Comparison of ENCODE assay signal across 12 cellular contexts in the genomic region with DNA sequence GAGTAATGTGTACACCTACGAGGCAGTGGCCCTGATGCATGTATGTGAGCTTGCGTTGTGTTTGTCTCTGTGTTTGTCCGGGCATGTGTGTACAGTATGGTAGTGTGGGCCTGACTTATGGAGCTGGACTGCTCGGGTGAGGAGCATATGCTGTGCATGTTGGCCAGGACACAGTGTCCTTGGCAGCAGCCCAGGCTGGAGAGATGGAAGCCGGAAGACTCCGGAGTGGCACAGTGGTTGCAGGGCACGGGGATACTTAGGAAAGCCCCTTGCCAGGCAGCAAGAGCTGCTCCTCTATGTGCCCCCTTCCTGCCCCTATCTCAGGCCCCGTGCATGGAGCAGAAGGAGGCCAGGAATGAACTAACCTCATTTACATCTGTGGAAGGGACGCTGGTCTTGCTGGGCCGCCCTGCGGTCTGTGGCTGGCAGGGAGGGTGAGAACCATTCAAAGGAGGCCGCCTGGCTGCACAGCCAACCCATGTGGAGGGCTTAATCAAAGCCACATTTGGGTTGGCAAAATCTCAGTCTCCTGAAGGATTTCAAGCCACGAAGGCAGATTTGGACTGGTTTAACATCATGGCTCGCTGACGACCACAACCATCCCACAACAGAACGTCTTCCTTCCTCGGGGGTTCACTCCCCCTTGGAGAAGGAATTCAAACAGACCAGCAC. TPM values are rescaled to one million over a fixed set of nuclear protein-coding genes. Genes with fewer than 3 reads are reported as not detected.
DNase-seq lines count a peak whose midpoint lies in the region; ATAC-seq and TF ChIP-seq lines count a peak whose summit lies in the region.
"Had no signal": no experiment of that assay in that cellular context is flagged by ENCODE, and none has a peak within 500 bp of the region (broad histone marks: within the 10 kb centered on the region; RNA-seq: fewer than 3 reads in every experiment).

No MANE protein-coding gene starts in this region.

- in situ Hi-C loops in gastrocnemius medialis (cut with MboI; ENCODE audit: low sequenced_read_pairs in 4 of 4), result no loop called here

- TF ChIP-seq POLR2A in gastrocnemius medialis (IDR thresholded peaks at IDR 0.05), result no peak

- peak; percentile 94 for ATAC-seq in left ventricle myocardium superior
- peak; percentile 74 to 78 for ATAC-seq in gastrocnemius medialis
- no peak for ATAC-seq in GM18868 (IDR thresholded peaks at IDR 0.05; ENCODE audit: unreplicated experiment)

- H3K27ac ChIP-seq in C4-2B, result peak overlapping the region; percentile 43
- H3K27ac ChIP-seq in gastrocnemius medialis, result peak overlapping the region in 2 of 4 donors; percentile 7 to 30

- intact Hi-C loops in left ventricle myocardium superior (cut with micrococcal nuclease), result no loop called here
- intact Hi-C loops in gastrocnemius medialis (cut with DNase I; ENCODE audit: low total_unique reads), result no loop called here

- no peaks in the 10 kb centered on the region for H3K9me3 ChIP-seq in gastrocnemius medialis

- TF ChIP-seq CTCF in C4-2B (conservative IDR thresholded peaks at IDR 0.05), result no peak
- TF ChIP-seq CTCF in gastrocnemius medialis (IDR thresholded peaks at IDR 0.05 in 4 of 5, conservative IDR thresholded peaks at IDR 0.05 in 1 of 5), result no peak

- H3K4me3 ChIP-seq in gastrocnemius medialis, result no peak overlapping the region

- no peaks in the 10 kb centered on the region for H3K36me3 ChIP-seq in gastrocnemius medialis
- H3K36me3 ChIP-seq: breast epithelium had no signal

- DNase-seq in cerebellum (ENCODE audit: low spot score) (peak; percentile 84), left ventricle myocardium superior (peak; percentile 88), gastrocnemius medialis (peak; percentile 17 to 59), GM19238 (ENCODE audit: insufficient read length, low spot score) (no peak), NOMO-1 treated with dmso at 0.1 percent for 144 hours (lab: John Stamatoyannopoulos, UW; ENCODE audit: unreplicated experiment) (no peak)
- DNase-seq in activated CD4-positive, alpha-beta T cell treated with anti-CD3 and anti-CD28 coated beads for 48 hours, result no peak
- DNase-seq: activated CD4-positive, CD25-positive, alpha-beta regulatory T cell treated with anti-CD3 and anti-CD28 coated beads, Interleukin-2, amount 50 U/mL, for 72 hours; AML-193; NCI-H187 had no signal

- H3K4me1 ChIP-seq in gastrocnemius medialis, result peaks cover 6 to 7% of the 10 kb centered on the region in 2 donors

- peaks cover 0 to 5% (median 0%) of the 10 kb centered on the region in 3 donors for H3K27me3 ChIP-seq in gastrocnemius medialis
- H3K27me3 ChIP-seq: breast epithelium had no signal

RNA-seq across cellular contexts. Expression of a gene that starts 32.2 kb away (rescaled TPM):
- total RNA-seq in cerebellum, result 0.27 TPM
- total RNA-seq in left ventricle myocardium superior, result 0.12 TPM
- not detected for total RNA-seq in gastrocnemius medialis

Comparison
In these comparisons a context has a peak if more than half of its experiments do, and no peak if none do; other contexts are left out.
1. DNase-seq: peak in cerebellum (single experiment), left ventricle myocardium superior (single experiment) and gastrocnemius medialis (2 of 2); none in GM19238 (single experiment), NOMO-1 treated with dmso at 0.1 percent for 144 hours (single experiment) and activated CD4-positive, alpha-beta T cell treated with anti-CD3 and anti-CD28 coated beads for 48 hours (single experiment).